16 cellular contexts compared by ENCODE assay signal in the genomic region with DNA sequence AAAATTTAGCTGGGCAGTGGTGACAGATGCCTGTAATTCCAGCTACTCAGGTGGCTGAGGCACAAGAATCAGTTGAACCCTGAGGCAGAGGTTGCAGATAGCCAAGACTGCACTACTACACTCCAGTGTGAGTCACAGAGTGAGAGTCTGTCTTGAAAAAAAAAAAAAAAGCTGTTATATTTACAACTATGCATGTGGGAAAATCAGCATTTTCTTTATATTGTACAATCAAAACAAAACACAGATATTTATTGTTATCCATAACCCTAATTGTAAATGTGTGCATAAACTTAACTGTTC. TPM values are rescaled to one million over a fixed set of nuclear protein-coding genes. Genes with fewer than 3 reads are reported as not detected.
A peak's percentile ranks its signal among the peaks of the same experiment; 100 is the strongest.
DNase-seq lines count a peak whose midpoint lies in the region; ATAC-seq, FAIRE-seq and TF ChIP-seq lines count a peak whose summit lies in the region.
"Had no signal": no experiment of that assay in that cellular context is flagged by ENCODE, and none has a peak within 500 bp of the region (broad histone marks: within the 10 kb centered on the region; RNA-seq: fewer than 3 reads in every experiment).

No MANE protein-coding gene starts in this region.

- H3K4me2 ChIP-seq in A549 (peak overlapping the region; percentile 84), osteoblast (ENCODE audit: insufficient read depth, low read length) (peak overlapping the region; percentile 59)

- no peak overlapping the region for H2AFZ ChIP-seq in osteoblast (ENCODE audit: low read length)

- ATAC-seq in A549 (peak; percentile 79 to 84), foreskin keratinocyte (peak; percentile 90)
- ATAC-seq: left colon had no signal

- H3K4me1 ChIP-seq in A549: peaks cover 26% of the 10 kb centered on the region
- H3K4me1 ChIP-seq in adipocyte (ENCODE audit: control insufficient read depth, insufficient read depth, low read length): peaks cover 29% of the 10 kb centered on the region
- peaks cover 10% of the 10 kb centered on the region for H3K4me1 ChIP-seq in foreskin keratinocyte
- H3K4me1 ChIP-seq in osteoblast (ENCODE audit: insufficient read depth, low read length): peaks cover 29% of the 10 kb centered on the region

- no peaks in the 10 kb centered on the region for H4K20me1 ChIP-seq in osteoblast (ENCODE audit: insufficient read depth, low read length)

- H3K27ac ChIP-seq in A549 (peak overlapping the region; percentile 91), foreskin keratinocyte (peak overlapping the region; percentile 31), osteoblast (ENCODE audit: low read depth, low read length) (peak overlapping the region; percentile 61)

- H3K27me3 ChIP-seq in adipocyte (replicated peaks; ENCODE audit: control insufficient read depth, insufficient read depth, low read length) (no peaks in the 10 kb centered on the region), foreskin keratinocyte (no peaks in the 10 kb centered on the region), osteoblast (ENCODE audit: insufficient read depth, low read length) (no peaks in the 10 kb centered on the region)

- FAIRE-seq in A549 (lab: Jason Lieb, UNC): no peak
- FAIRE-seq: A204.1, G401.6 had no signal

- CTCF ChIA-PET in A549 (lab: Yijun Ruan, JAX): interaction anchor here (0.6 to 13.8 kb wide), 6 partner anchors 11 to 188 kb away, joined by 3 to 150 read pairs (median 40); a partner anchor contains a TSS

- POLR2A ChIA-PET in A549 (lab: Yijun Ruan, JAX): interaction anchor here (0.5 to 2.4 kb wide), 12 partner anchors 9 to 136 kb away, joined by 3 to 27 read pairs (median 3); a partner anchor contains a TSS

- DNase-seq in A549 (ENCODE audit: low read depth in 1 of 2, low spot score in 1 of 2) (peak in 1 of 2 experiments; percentile 52), adipocyte (ENCODE audit: low read depth) (peak; percentile 75), foreskin keratinocyte (peak; percentile 67 to 81), osteoblast (ENCODE audit: insufficient read length, low spot score, missing footprints) (no peak), nucleus accumbens (lab: John Stamatoyannopoulos, UW) (no peak), T-helper 2 cell (no peak), mucosa of gallbladder (ENCODE audit: low spot score) (no peak), NCI-H82 treated with DMSO at 0.1 percent for 48 hours (lab: John Stamatoyannopoulos, UW; ENCODE audit: unreplicated experiment) (no peak)
- DNase-seq: effector CD4-positive, alpha-beta T cell; left colon; NCI-H1092; stimulated activated naive CD4-positive, alpha-beta T cell; T1000 had no signal

- peaks cover 38% of the 10 kb centered on the region for H3K36me3 ChIP-seq in adipocyte (ENCODE audit: control insufficient read depth, insufficient read depth, low read length, severe bottlenecking)
- peaks cover 31% of the 10 kb centered on the region for H3K36me3 ChIP-seq in osteoblast (ENCODE audit: insufficient read depth, low read length)

- H3K4me3 ChIP-seq in A549 (no peak overlapping the region), adipocyte (ENCODE audit: low read length) (peak overlapping the region; percentile 50), osteoblast (ENCODE audit: insufficient read depth, low read length) (no peak overlapping the region)

- TF ChIP-seq CTCF in A549 (IDR thresholded peaks at IDR 0.05) (no peak), foreskin keratinocyte (conservative IDR thresholded peaks at IDR 0.05) (no peak), osteoblast (IDR thresholded peaks at IDR 0.05; ENCODE audit: extremely low read depth, low read depth, low read length) (no peak)

- no peak for TF ChIP-seq EP300 in A549 (IDR thresholded peaks at IDR 0.05)

- no peaks in the 10 kb centered on the region for H3K79me2 ChIP-seq in osteoblast (ENCODE audit: insufficient read depth, low read length)

- H3K9me3 ChIP-seq in A549: no peaks in the 10 kb centered on the region
- H3K9me3 ChIP-seq in adipocyte (ENCODE audit: control insufficient read depth, low read length): no peaks in the 10 kb centered on the region
- no peaks in the 10 kb centered on the region for H3K9me3 ChIP-seq in osteoblast (ENCODE audit: low read depth, low read length)

- no peak for TF ChIP-seq POLR2A in A549 (IDR thresholded peaks at IDR 0.05; ENCODE audit: low read length)

- H3K9ac ChIP-seq in adipocyte (ENCODE audit: low read length): peak overlapping the region; percentile 71

- no peak for TF ChIP-seq RAD21 in A549 (conservative IDR thresholded peaks at IDR 0.05 in 1 of 2, IDR thresholded peaks at IDR 0.05 in 1 of 2)

TF ChIP-seq in A549, 52 proteins besides CTCF, POLR2A, EP300 and RAD21:
- no peak for TF ChIP-seq HEYL (CRISPR knock-in tag; IDR thresholded peaks at IDR 0.05)
- TF ChIP-seq KDM1A (IDR thresholded peaks at IDR 0.05; ENCODE audit: low read depth): no peak
- TF ChIP-seq CEBPB (IDR thresholded peaks at IDR 0.05): no peak
- 0 out of 5 replicates have a peak, but pooled peaks of 1 of the 2 experiments have one; percentile 1 for TF ChIP-seq JUN (IDR thresholded peaks at IDR 0.05)
- TF ChIP-seq FOSL2 (IDR thresholded peaks at IDR 0.05): no peak
- TF ChIP-seq FOSL2 (CRISPR knock-in tag; IDR thresholded peaks at IDR 0.05): peak; percentile 38

RNA-seq across cellular contexts. Expression of a gene that starts 12.5 kb away (rescaled TPM):
- polyA plus RNA-seq in A549 (2011; rRNA removed) (36.0 and 57.8 TPM in 2 replicates), A549 (2017; fragmentation: RNase III; extraction: RNeasy Plus Mini Kit Qiagen cat#74134 plus additional on column Dnase treatment) (24.8 to 40.4 TPM (median 31.4 TPM) in 3 replicates), foreskin keratinocyte (7.0 and 8.9 TPM in 2 replicates)
- 18.5 and 25.0 TPM in 2 replicates for polyA plus RNA-seq in A549 (2012; cell fraction: cytosol; rRNA removed)
- polyA plus RNA-seq in A549 (2012; cell fraction: nucleus; rRNA removed): 52.6 and 57.7 TPM in 2 replicates
- 30.6 and 32.9 TPM in 2 replicates for polyA minus RNA-seq in A549 (2011; rRNA and poly(A)+ RNA removed)
- total RNA-seq in foreskin keratinocyte (6.1 and 7.8 TPM in 2 replicates), osteoblast (313 and 330 TPM in 2 replicates), mucosa of gallbladder (303 TPM)

RNA-seq across cellular contexts. Expression of a gene that starts 19.3 kb away (rescaled TPM):
- 107 and 109 TPM in 2 replicates for polyA plus RNA-seq in A549 (2011; rRNA removed)
- polyA plus RNA-seq in A549 (2012; cell fraction: cytosol; rRNA removed): 24.7 and 35.9 TPM in 2 replicates
- 43.1 and 64.1 TPM in 2 replicates for polyA plus RNA-seq in A549 (2012; cell fraction: nucleus; rRNA removed)
- 61.2 to 76.2 TPM (median 65.5 TPM) in 3 replicates for polyA plus RNA-seq in A549 (2017; fragmentation: RNase III; extraction: RNeasy Plus Mini Kit Qiagen cat#74134 plus additional on column Dnase treatment)
- polyA minus RNA-seq in A549 (2011; rRNA and poly(A)+ RNA removed): 51.9 and 53.4 TPM in 2 replicates
- 1.3 and 1.9 TPM in 2 replicates for total RNA-seq in foreskin keratinocyte
- polyA plus RNA-seq in foreskin keratinocyte: 0.97 and 1.0 TPM in 2 replicates
- total RNA-seq in osteoblast: 443 and 478 TPM in 2 replicates
- total RNA-seq in mucosa of gallbladder: 319 TPM

RNA-seq across cellular contexts. Expression of a gene that starts 29.2 kb away (rescaled TPM):
- 30.4 and 32.4 TPM in 2 replicates for polyA plus RNA-seq in A549 (2011; rRNA removed)
- polyA plus RNA-seq in A549 (2012; cell fraction: cytosol; rRNA removed): 12.2 and 17.4 TPM in 2 replicates
- 25.9 and 28.2 TPM in 2 replicates for polyA plus RNA-seq in A549 (2012; cell fraction: nucleus; rRNA removed)
- polyA plus RNA-seq in A549 (2017; fragmentation: RNase III; extraction: RNeasy Plus Mini Kit Qiagen cat#74134 plus additional on column Dnase treatment): 20.8 to 28.3 TPM (median 25.2 TPM) in 3 replicates
- polyA minus RNA-seq in A549 (2011; rRNA and poly(A)+ RNA removed): 48.3 and 54.9 TPM in 2 replicates
- total RNA-seq in foreskin keratinocyte: 11.3 and 13.4 TPM in 2 replicates
- 5.7 and 5.9 TPM in 2 replicates for polyA plus RNA-seq in foreskin keratinocyte
- 63.7 and 67.5 TPM in 2 replicates for total RNA-seq in osteoblast
- 49.6 TPM for total RNA-seq in mucosa of gallbladder

RNA-seq across cellular contexts. Expression of a gene that starts 48.9 kb away (rescaled TPM):
- not detected in 2 replicates for polyA plus RNA-seq in A549 (2011; rRNA removed)
- polyA plus RNA-seq in A549 (2012; cell fraction: cytosol; rRNA removed): 0.04 TPM in 1 of 2 replicates, not detected in the other
- not detected in 2 replicates for polyA plus RNA-seq in A549 (2012; cell fraction: nucleus; rRNA removed)
- polyA plus RNA-seq in A549 (2017; fragmentation: RNase III; extraction: RNeasy Plus Mini Kit Qiagen cat#74134 plus additional on column Dnase treatment): 0.09 to 0.44 TPM (median 0.25 TPM) in 3 replicates
- polyA minus RNA-seq in A549 (2011; rRNA and poly(A)+ RNA removed): not detected in 2 replicates
- not detected in 2 replicates for total RNA-seq in foreskin keratinocyte
- not detected in 2 replicates for polyA plus RNA-seq in foreskin keratinocyte
- not detected in 2 replicates for total RNA-seq in osteoblast
- total RNA-seq in mucosa of gallbladder: 7.1 TPM
- total RNA-seq: activated T-helper 1 cell treated with anti-CD3 and anti-CD28 coated beads, Interleukin-12 subunit alpha, Interleukin-12 subunit beta, Interleukin-2, Interleukin-4 antibody, amounts not matched to agents 30 ng/mL and 10 ng/mL and 1 ng/mL, durations not matched to agents 14 hours and 24 hours and 36 hours had no signal

RNA-seq across cellular contexts. Expression of a gene that starts 50.4 kb away (rescaled TPM):
- polyA plus RNA-seq in A549 (2011; rRNA removed) (24.9 and 32.7 TPM in 2 replicates), A549 (2017; fragmentation: RNase III; extraction: RNeasy Plus Mini Kit Qiagen cat#74134 plus additional on column Dnase treatment) (17.4 to 22.5 TPM (median 19.3 TPM) in 3 replicates), foreskin keratinocyte (6.1 and 6.7 TPM in 2 replicates)
- 16.3 and 19.7 TPM in 2 replicates for polyA plus RNA-seq in A549 (2012; cell fraction: cytosol; rRNA removed)
- 222 and 235 TPM in 2 replicates for polyA plus RNA-seq in A549 (2012; cell fraction: nucleus; rRNA removed)
- 18.9 and 26.1 TPM in 2 replicates for polyA minus RNA-seq in A549 (2011; rRNA and poly(A)+ RNA removed)
- total RNA-seq in foreskin keratinocyte (5.7 and 6.7 TPM in 2 replicates), osteoblast (6.2 and 7.6 TPM in 2 replicates), mucosa of gallbladder (40.6 TPM)

Comparison
In these comparisons a context has a peak if more than half of its experiments do, and no peak if none do; other contexts are left out.
1. DNase-seq: peak in adipocyte (single experiment) and foreskin keratinocyte (2 of 2); none in osteoblast (single experiment), nucleus accumbens (0 of 56), T-helper 2 cell (0 of 5), mucosa of gallbladder (single experiment) and NCI-H82 treated with DMSO at 0.1 percent for 48 hours (single experiment).
2. H3K27ac ChIP-seq: peak in every context shown above with its lines; median percentile 91 in A549; 61 in osteoblast; 31 in foreskin keratinocyte.
3. RNA of a gene that starts 12.5 kb away (total RNA-seq): 313 to 330 TPM in osteoblast and 303 TPM in mucosa of gallbladder (single experiment); 6.1 to 7.8 TPM in foreskin keratinocyte; every median in the first group is over 10 times any median in the second.
4. RNA of a gene that starts 19.3 kb away (total RNA-seq): 443 to 478 TPM in osteoblast and 319 TPM in mucosa of gallbladder (single experiment); 1.3 to 1.9 TPM in foreskin keratinocyte; every median in the first group is over 100 times any median in the second.